Comparison of ENCODE assay signal across 16 cellular contexts in genomic region chr18:60445341-60445740, GRCh38.
"Had no signal": no experiment of that assay in that cellular context is flagged by ENCODE, and none has a peak within 500 bp of the region (broad histone marks: within the 10 kb centered on the region; RNA-seq: fewer than 3 reads in every experiment).

No MANE protein-coding gene starts in this region.

- H3K36me3 ChIP-seq: esophagus squamous epithelium, lower lobe of right lung, stomach, vagina had no signal

- H3K4me1 ChIP-seq: esophagus squamous epithelium, lower lobe of right lung, parathyroid adenoma, stomach, vagina had no signal

- H3K27ac ChIP-seq: esophagus squamous epithelium, lower lobe of right lung, parathyroid adenoma, stomach, vagina had no signal

- ATAC-seq: activated CD4-positive, alpha-beta T cell treated with anti-CD3 and anti-CD28 coated beads for 36 hours; activated CD8-positive, alpha-beta T cell treated with anti-CD3 and anti-CD28 coated beads for 36 hours; lower lobe of right lung; T-cell had no signal

- H3K4me3 ChIP-seq: esophagus squamous epithelium, lower lobe of right lung, stomach, vagina had no signal

- H3K9me3 ChIP-seq: lower lobe of right lung, vagina had no signal

- DNase-seq: activated CD4-positive, alpha-beta T cell treated with anti-CD3 and anti-CD28 coated beads for 36 hours; activated CD8-positive, alpha-beta memory T cell treated with anti-CD3 and anti-CD28 coated beads, Interleukin-2, amount 50 U/mL, for 4 hours; activated CD8-positive, alpha-beta T cell treated with anti-CD3 and anti-CD28 coated beads for 36 hours; activated naive CD4-positive, alpha-beta T cell; esophagus squamous epithelium; hypothalamus; lower lobe of right lung; midbrain; naive B cell; stimulated activated CD4-positive, alpha-beta T cell treated with anti-CD3 and anti-CD28 coated beads, Interleukin-15, amount 100 ng/mL, for 24 hours; stimulated activated CD4-positive, alpha-beta T cell treated with anti-CD3 and anti-CD28 coated beads, Interleukin-4, amount 100 ng/mL, for 4 hours; stomach; T-cell; T1000 had no signal

- H3K27me3 ChIP-seq: esophagus squamous epithelium, stomach, vagina had no signal
